In genomic region chr16:70454221-70455034, GRCh38 we compare ENCODE assay signal across 8 cellular contexts. TPM values are rescaled to one million over a fixed set of nuclear protein-coding genes. Genes with fewer than 3 reads are reported as not detected.
DNase-seq lines count a peak whose midpoint lies in the region; ATAC-seq and TF ChIP-seq lines count a peak whose summit lies in the region.

FCSK (plus strand) TSS chr16:70454595; CDS start chr16:70463191, 8,596 bp downstream.

- TF ChIP-seq CTCF in Panc1 (IDR thresholded peaks at IDR 0.05) (no peak), fibroblast of villous mesenchyme (IDR thresholded peaks at IDR 0.05; ENCODE audit: insufficient read depth, low read depth, low read length) (no peak), neural cell (IDR thresholded peaks at IDR 0.05; ENCODE audit: poor library complexity, severe bottlenecking) (peak; percentile 60), stomach (IDR thresholded peaks at IDR 0.05) (peak in 1 of 7 experiments; percentile 7)

- POLR2A ChIA-PET in CD8-positive, alpha-beta memory T cell (lab: Charles Lee): interaction anchor here (0.5 to 2.2 kb wide), 11 partner anchors 17 to 306 kb away, joined by 3 to 9 read pairs (median 6); partner anchors contain the start of genes AARS1 and DDX19A
- POLR2A ChIA-PET in Panc1 (lab: Charles Lee): interaction anchor here (0.5 to 0.7 kb wide), 5 partner anchors 13 to 1376 kb away, joined by 4 to 11 read pairs (median 7); partner anchors contain the start of gene AARS1

- H3K9ac ChIP-seq in neural cell (ENCODE audit: low read length): peak within 1 kb of the TSS; percentile 95

- WGBS in stomach, 5 donors: 0 to 1% (median 0%) methylated on average over 12 to 67 of the region's 67 CpGs

- H3K9me3 Mint-ChIP-seq in CD8-positive, alpha-beta memory T cell: no peaks in the 10 kb centered on the region
- no peaks in the 10 kb centered on the region for H3K9me3 Mint-ChIP-seq in activated T-helper 2 cell treated with anti-CD3 and anti-CD28 coated beads, Interferon-gamma antibody, Interleukin-2, Interleukin-4, amounts not matched to agents 10 μg/mL and 5 μg/mL and 100 μg/mL, durations not matched to agents 14 hours and 24 hours and 36 hours

- peak within 1 kb of the TSS; percentile 83 for H3K27ac ChIP-seq in CD8-positive, alpha-beta memory T cell (ENCODE audit: low read depth, low read length)
- H3K27ac ChIP-seq in Panc1 (ENCODE audit: low read length): peak within 1 kb of the TSS; percentile 96
- H3K27ac ChIP-seq in neural cell (ENCODE audit: low read length): peak within 1 kb of the TSS; percentile 92
- peak within 1 kb of the TSS; percentile 91 to 97 (median 96) for H3K27ac ChIP-seq in stomach

- H3K9me2 ChIP-seq in neural cell (ENCODE audit: insufficient read depth, low read length): no peaks in the 10 kb centered on the region

- H3K36me3 ChIP-seq in CD8-positive, alpha-beta memory T cell (ENCODE audit: insufficient read depth, low read length): no peaks in the 10 kb centered on the region
- peaks cover 4% of the 10 kb centered on the region; the same call in 1 of the 2 replicates for H3K36me3 ChIP-seq in Panc1 (ENCODE audit: control insufficient read depth, insufficient read depth, low read length)
- H3K36me3 ChIP-seq in neural cell (ENCODE audit: insufficient read depth, low read length): no peaks in the 10 kb centered on the region
- no peaks in the 10 kb centered on the region for H3K36me3 ChIP-seq in stomach

- H3K4me3 ChIP-seq in CD8-positive, alpha-beta memory T cell (ENCODE audit: low read length): peak within 1 kb of the TSS; percentile 99
- peak within 1 kb of the TSS; percentile 78 to 84 for H3K4me3 ChIP-seq in Panc1 (ENCODE audit: low read depth in 2 of 2, low read length in 2 of 2)
- peak within 1 kb of the TSS; percentile 84 for H3K4me3 ChIP-seq in fibroblast of villous mesenchyme (ENCODE audit: low read depth, low read length)
- peak within 1 kb of the TSS; percentile 96 for H3K4me3 ChIP-seq in neural cell (ENCODE audit: low read length)
- H3K4me3 ChIP-seq in stomach: peak within 1 kb of the TSS; percentile 81 to 99 (median 93)

- in situ Hi-C loops in Panc1 (cut with HindIII; ENCODE audit: low pct_unique_long_range_greater_than_20kb, low sequenced_read_pairs): no loop called here

- H3K4me2 ChIP-seq in neural cell (ENCODE audit: low read length): peak within 1 kb of the TSS; percentile 81

- no peaks in the 10 kb centered on the region for H3K79me2 ChIP-seq in neural cell (replicated peaks; ENCODE audit: insufficient read depth, low read length)

- CTCF ChIA-PET in CD8-positive, alpha-beta memory T cell (lab: Charles Lee): interaction anchor here (0.8 to 2.1 kb wide), 11 partner anchors 9 to 108 kb away, joined by 3 to 10 read pairs (median 4); partner anchors contain the start of genes DDX19A and ST3GAL2
- CTCF ChIA-PET in Panc1 (lab: Charles Lee): no interaction called here

- TF ChIP-seq EP300 in neural cell (conservative IDR thresholded peaks at IDR 0.05; ENCODE audit: poor library complexity, severe bottlenecking) (no peak), stomach (IDR thresholded peaks at IDR 0.05) (no peak)

- peaks cover 15 to 34% (median 25%) of the 10 kb centered on the region in 3 donors for H3K4me1 Mint-ChIP-seq in CD8-positive, alpha-beta memory T cell
- peaks cover 16% of the 10 kb centered on the region for H3K4me1 Mint-ChIP-seq in activated T-helper 2 cell treated with anti-CD3 and anti-CD28 coated beads, Interferon-gamma antibody, Interleukin-2, Interleukin-4, amounts not matched to agents 10 μg/mL and 5 μg/mL and 100 μg/mL, durations not matched to agents 14 hours and 24 hours and 36 hours (ENCODE audit: low read depth)

- intact Hi-C loops in Panc1 (cut with micrococcal nuclease; ENCODE audit: unreplicated experiment) (loop anchor here (10.0 kb wide), 1 partner anchor 60 kb away; no protein-coding TSS in a partner anchor), stomach (cut with DNase I; ENCODE audit: low total_unique reads) (no loop called here)
- intact Hi-C loops in activated T-helper 2 cell treated with anti-CD3 and anti-CD28 coated beads, Interferon-gamma antibody, Interleukin-2, Interleukin-4, amounts not matched to agents 10 μg/mL and 5 μg/mL and 100 μg/mL, durations not matched to agents 14 hours and 24 hours and 36 hours (cut with micrococcal nuclease): loop anchor here (1.0 kb wide), 2 partner anchors 15 to 59 kb away; partner anchors contain the start of gene ST3GAL2

- H3K27me3 Mint-ChIP-seq in CD8-positive, alpha-beta memory T cell: no peaks in the 10 kb centered on the region
- H3K27me3 Mint-ChIP-seq in activated T-helper 2 cell treated with anti-CD3 and anti-CD28 coated beads, Interferon-gamma antibody, Interleukin-2, Interleukin-4, amounts not matched to agents 10 μg/mL and 5 μg/mL and 100 μg/mL, durations not matched to agents 14 hours and 24 hours and 36 hours (ENCODE audit: low read depth): no peaks in the 10 kb centered on the region

- H4K20me1 ChIP-seq in neural cell (ENCODE audit: insufficient read depth): no peaks in the 10 kb centered on the region

- TF ChIP-seq POLR2A in stomach (IDR thresholded peaks at IDR 0.05): no peak

- peak; percentile 52 to 88 (median 74) for DNase-seq in CD8-positive, alpha-beta memory T cell
- DNase-seq in Panc1 (ENCODE audit: low read depth, low spot score) (no peak), fibroblast of villous mesenchyme (ENCODE audit: low read depth) (peak; percentile 76), stomach (peak; percentile 64)
- peak; percentile 61 for DNase-seq in activated T-helper 2 cell treated with anti-CD3 and anti-CD28 coated beads, Interferon-gamma antibody, Interleukin-2, Interleukin-4, amounts not matched to agents 10 μg/mL and 5 μg/mL and 100 μg/mL, durations not matched to agents 14 hours and 24 hours and 36 hours (ENCODE audit: low spot score)

- peaks cover 0 to 4% (median 0%) of the 10 kb centered on the region in 3 donors for H3K36me3 Mint-ChIP-seq in CD8-positive, alpha-beta memory T cell
- H3K36me3 Mint-ChIP-seq in activated T-helper 2 cell treated with anti-CD3 and anti-CD28 coated beads, Interferon-gamma antibody, Interleukin-2, Interleukin-4, amounts not matched to agents 10 μg/mL and 5 μg/mL and 100 μg/mL, durations not matched to agents 14 hours and 24 hours and 36 hours (ENCODE audit: low read depth): no peaks in the 10 kb centered on the region

- BruUV-seq in Panc1 (replicated peaks; lab: Mats Ljungman, UMichigan): no TSS peak

- ATAC-seq in GM19397 (IDR thresholded peaks at IDR 0.05; ENCODE audit: unreplicated experiment): peak; percentile 83
- ATAC-seq in HG03565 (IDR thresholded peaks at IDR 0.05; ENCODE audit: unreplicated experiment): peak; percentile 79
- peak; percentile 96 for ATAC-seq in Panc1

- peaks cover 12% of the 10 kb centered on the region for H3K4me1 ChIP-seq in CD8-positive, alpha-beta memory T cell (ENCODE audit: insufficient read depth, low read length)
- H3K4me1 ChIP-seq in Panc1 (ENCODE audit: control insufficient read depth, insufficient read depth, low read length) (peaks cover 5% of the 10 kb centered on the region), stomach (peaks cover 14 to 33% (median 27%) of the 10 kb centered on the region in 4 donors)

- no peaks in the 10 kb centered on the region for H3K27me3 ChIP-seq in CD8-positive, alpha-beta memory T cell (ENCODE audit: insufficient read depth, low read length, poor library complexity, severe bottlenecking)
- H3K27me3 ChIP-seq in Panc1 (ENCODE audit: control insufficient read depth, insufficient read depth, low read length) (no peaks in the 10 kb centered on the region), neural cell (ENCODE audit: insufficient read depth, low read depth, low read length) (no peaks in the 10 kb centered on the region), stomach (peaks cover 0 to 9% (median 0%) of the 10 kb centered on the region in 3 donors)

- peak within 1 kb of the TSS; percentile 78 to 93 (median 91) for H3K27ac Mint-ChIP-seq in CD8-positive, alpha-beta memory T cell
- H3K27ac Mint-ChIP-seq in activated T-helper 2 cell treated with anti-CD3 and anti-CD28 coated beads, Interferon-gamma antibody, Interleukin-2, Interleukin-4, amounts not matched to agents 10 μg/mL and 5 μg/mL and 100 μg/mL, durations not matched to agents 14 hours and 24 hours and 36 hours: peak within 1 kb of the TSS; percentile 78

- H3K4me3 Mint-ChIP-seq in CD8-positive, alpha-beta memory T cell: peak within 1 kb of the TSS; percentile 86 to 96 (median 93)
- peak within 1 kb of the TSS; percentile 88 for H3K4me3 Mint-ChIP-seq in activated T-helper 2 cell treated with anti-CD3 and anti-CD28 coated beads, Interferon-gamma antibody, Interleukin-2, Interleukin-4, amounts not matched to agents 10 μg/mL and 5 μg/mL and 100 μg/mL, durations not matched to agents 14 hours and 24 hours and 36 hours (ENCODE audit: low read depth)

- no peaks in the 10 kb centered on the region for H3K9me3 ChIP-seq in CD8-positive, alpha-beta memory T cell (ENCODE audit: low read length)
- H3K9me3 ChIP-seq in Panc1 (ENCODE audit: control insufficient read depth, insufficient read depth, low read depth, low read length) (no peaks in the 10 kb centered on the region), neural cell (ENCODE audit: low read length) (no peaks in the 10 kb centered on the region), stomach (no peaks in the 10 kb centered on the region)

- peak within 1 kb of the TSS; percentile 97 for H2AFZ ChIP-seq in neural cell (ENCODE audit: low read depth, low read length)

- no peaks in the 10 kb centered on the region for H3F3A ChIP-seq in neural cell (ENCODE audit: insufficient read depth, low read length, poor library complexity, severe bottlenecking)

- TF ChIP-seq RAD21 in neural cell (conservative IDR thresholded peaks at IDR 0.05): peak; percentile 55

TF ChIP-seq in neural cell, 6 proteins besides CTCF, POLR2A, EP300 and RAD21 (continues in another document):
- TF ChIP-seq POLR2AphosphoS5 (IDR thresholded peaks at IDR 0.05) (peak; percentile 33), EZH2 (IDR thresholded peaks at IDR 0.05; ENCODE audit: borderline replicate concordance, insufficient read depth, low read length, poor library complexity, severe bottlenecking) (no peak), MXI1 (conservative IDR thresholded peaks at IDR 0.05; ENCODE audit: poor library complexity, severe bottlenecking) (peak; percentile 57), SMC3 (conservative IDR thresholded peaks at IDR 0.05; ENCODE audit: poor library complexity) (peak; percentile 59)

RNA-seq across cellular contexts. Expression of gene FCSK, which starts in this region (rescaled TPM):
- 10 to 100 TPM; 15.1 to 16.9 TPM for total RNA-seq in CD8-positive, alpha-beta memory T cell
- 7.8 TPM for polyA plus RNA-seq in CD8-positive, alpha-beta memory T cell
- total RNA-seq in Panc1 (2021; ENCODE audit: unreplicated experiment): 16.9 TPM
- 17.4 TPM for polyA plus RNA-seq in Panc1 (2012; ENCODE audit: insufficient read length)
- total RNA-seq in activated T-helper 2 cell treated with anti-CD3 and anti-CD28 coated beads, Interferon-gamma antibody, Interleukin-2, Interleukin-4, amounts not matched to agents 10 μg/mL and 5 μg/mL and 100 μg/mL, durations not matched to agents 14 hours and 24 hours and 36 hours: 19.7 and 21.9 TPM in 2 replicates
- 9.0 and 9.5 TPM in 2 replicates for total RNA-seq in fibroblast of villous mesenchyme
- 10.7 and 18.0 TPM in 2 replicates for polyA plus RNA-seq in neural cell
- 7.6 and 12.4 TPM in 2 replicates for polyA minus RNA-seq in neural cell
- 10 to 100 TPM in 4 of 5 donors, 1 to 10 TPM in 1; 5.8 to 92.7 (median 43.3) TPM for total RNA-seq in stomach
- polyA plus RNA-seq in stomach: 10 to 100 TPM in 1 of 3 donors, 1 to 10 TPM in 2; 7.7 to 11.8 (median 9.8) TPM
